2 cellular contexts compared by ENCODE assay signal in the genomic region with DNA sequence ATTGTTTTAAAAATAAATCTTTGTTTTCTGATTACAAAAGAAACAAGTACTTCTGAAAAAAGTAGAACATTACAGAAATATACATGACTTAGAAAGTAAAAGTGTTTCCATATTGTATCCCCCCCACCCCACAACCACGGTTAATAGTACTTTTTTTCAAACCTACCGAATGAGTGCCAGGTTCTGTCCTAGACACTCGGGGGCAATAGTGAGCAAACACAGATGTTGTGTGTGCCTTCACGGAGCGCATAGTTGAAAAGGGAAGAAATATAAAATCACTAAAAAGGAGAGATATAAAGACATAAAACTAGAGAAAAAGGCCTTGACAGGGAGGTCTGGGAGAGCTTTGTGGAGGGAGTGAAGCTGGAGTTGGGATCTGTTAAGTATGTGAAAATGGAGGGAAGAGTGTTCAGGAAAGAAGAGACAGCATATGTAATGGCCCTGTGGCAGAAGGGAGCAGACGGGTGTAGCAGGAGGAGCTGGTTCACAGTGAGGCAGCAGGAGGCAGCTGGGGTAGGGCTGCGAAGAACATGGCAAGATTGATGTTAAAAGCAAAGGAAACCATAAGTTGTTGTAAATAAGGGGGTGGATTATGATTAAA.
TF ChIP-seq lines count a peak whose summit lies in the region.

No MANE protein-coding gene starts in this region.

TF ChIP-seq in SK-N-SH, 30 proteins besides CTCF, POLR2A, EP300 and RAD21 (continued from another document):
- TF ChIP-seq, protein P1, sequence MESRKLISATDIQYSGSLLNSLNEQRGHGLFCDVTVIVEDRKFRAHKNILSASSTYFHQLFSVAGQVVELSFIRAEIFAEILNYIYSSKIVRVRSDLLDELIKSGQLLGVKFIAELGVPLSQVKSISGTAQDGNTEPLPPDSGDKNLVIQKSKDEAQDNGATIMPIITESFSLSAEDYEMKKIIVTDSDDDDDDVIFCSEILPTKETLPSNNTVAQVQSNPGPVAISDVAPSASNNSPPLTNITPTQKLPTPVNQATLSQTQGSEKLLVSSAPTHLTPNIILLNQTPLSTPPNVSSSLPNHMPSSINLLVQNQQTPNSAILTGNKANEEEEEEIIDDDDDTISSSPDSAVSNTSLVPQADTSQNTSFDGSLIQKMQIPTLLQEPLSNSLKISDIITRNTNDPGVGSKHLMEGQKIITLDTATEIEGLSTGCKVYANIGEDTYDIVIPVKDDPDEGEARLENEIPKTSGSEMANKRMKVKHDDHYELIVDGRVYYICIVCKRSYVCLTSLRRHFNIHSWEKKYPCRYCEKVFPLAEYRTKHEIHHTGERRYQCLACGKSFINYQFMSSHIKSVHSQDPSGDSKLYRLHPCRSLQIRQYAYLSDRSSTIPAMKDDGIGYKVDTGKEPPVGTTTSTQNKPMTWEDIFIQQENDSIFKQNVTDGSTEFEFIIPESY (IDR thresholded peaks at IDR 0.05; ENCODE audit: borderline replicate concordance, low read depth), result no peak
- TF ChIP-seq JUND (IDR thresholded peaks at IDR 0.05) (no peak), RFX5 (IDR thresholded peaks at IDR 0.05; ENCODE audit: low read length) (no peak), RCOR1 (IDR thresholded peaks at IDR 0.05; ENCODE audit: low read length) (no peak), SIN3A (IDR thresholded peaks at IDR 0.05; ENCODE audit: borderline replicate concordance, low read depth, low read length) (no peak), GATA2 (CRISPR knock-in tag; IDR thresholded peaks at IDR 0.05) (no peak), YY1 (IDR thresholded peaks at IDR 0.05; ENCODE audit: low read depth) (no peak), POLR2AphosphoS5 (IDR thresholded peaks at IDR 0.05; ENCODE audit: low read depth, low read length) (no peak), ELF1 (IDR thresholded peaks at IDR 0.05) (no peak), MEF2A (IDR thresholded peaks at IDR 0.05; ENCODE audit: borderline replicate concordance, low read depth) (no peak), EZH2phosphoT487 (IDR thresholded peaks at IDR 0.05; ENCODE audit: borderline replicate concordance, low read depth) (no peak), FOXJ3 (CRISPR knock-in tag; IDR thresholded peaks at IDR 0.05) (no peak), TEAD4 (IDR thresholded peaks at IDR 0.05; ENCODE audit: borderline replicate concordance, insufficient read depth) (no peak)
- TF ChIP-seq, protein P2, sequence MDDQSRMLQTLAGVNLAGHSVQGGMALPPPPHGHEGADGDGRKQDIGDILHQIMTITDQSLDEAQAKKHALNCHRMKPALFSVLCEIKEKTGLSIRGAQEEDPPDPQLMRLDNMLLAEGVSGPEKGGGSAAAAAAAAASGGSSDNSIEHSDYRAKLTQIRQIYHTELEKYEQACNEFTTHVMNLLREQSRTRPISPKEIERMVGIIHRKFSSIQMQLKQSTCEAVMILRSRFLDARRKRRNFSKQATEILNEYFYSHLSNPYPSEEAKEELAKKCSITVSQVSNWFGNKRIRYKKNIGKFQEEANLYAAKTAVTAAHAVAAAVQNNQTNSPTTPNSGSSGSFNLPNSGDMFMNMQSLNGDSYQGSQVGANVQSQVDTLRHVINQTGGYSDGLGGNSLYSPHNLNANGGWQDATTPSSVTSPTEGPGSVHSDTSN (IDR thresholded peaks at IDR 0.05), result no peak

TF ChIP-seq in SK-N-SH treated with all-trans-retinoic acid at 6 μM for 48 hours, 23 proteins besides CTCF, POLR2A, EP300 and RAD21 (continued from another document):
- TF ChIP-seq ISL1 (CRISPR knock-in tag; IDR thresholded peaks at IDR 0.05) (no peak), ZFP3 (CRISPR knock-in tag; IDR thresholded peaks at IDR 0.05) (no peak), SNAI2 (CRISPR knock-in tag; IDR thresholded peaks at IDR 0.05) (no peak), PPARA (CRISPR knock-in tag; IDR thresholded peaks at IDR 0.05; ENCODE audit: borderline replicate concordance) (no peak), ZNF70 (CRISPR knock-in tag; IDR thresholded peaks at IDR 0.05) (no peak), ZFP30 (CRISPR knock-in tag; IDR thresholded peaks at IDR 0.05) (no peak), BACH2 (CRISPR knock-in tag; IDR thresholded peaks at IDR 0.05; ENCODE audit: borderline replicate concordance) (no peak), ZNF565 (CRISPR knock-in tag; conservative IDR thresholded peaks at IDR 0.05; ENCODE audit: low read depth) (no peak), TSHZ2 (CRISPR knock-in tag; IDR thresholded peaks at IDR 0.05) (no peak)
